In the genomic region with DNA sequence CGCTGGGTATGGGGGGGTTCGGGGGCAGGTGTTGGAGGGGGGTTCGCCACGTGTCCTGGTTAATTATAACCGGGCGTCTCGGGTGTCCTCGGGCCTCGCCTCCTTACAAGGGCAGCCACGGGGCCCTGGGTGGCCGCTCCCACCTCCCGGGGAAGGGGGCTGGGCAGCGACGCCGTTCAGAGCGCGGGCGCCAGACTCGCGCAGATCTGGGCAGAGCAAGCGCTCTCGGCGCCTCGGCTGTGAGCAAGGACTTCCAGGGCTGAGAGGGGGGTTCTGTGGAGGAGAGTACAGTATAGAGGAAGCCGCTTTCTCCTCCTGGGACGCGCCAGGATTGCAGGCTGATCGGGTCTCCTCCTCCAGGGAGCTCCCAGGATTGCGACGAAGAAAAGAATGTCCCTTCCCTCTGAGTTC, we compare ENCODE assay signal across 12 cellular contexts. TPM values are rescaled to one million over a fixed set of nuclear protein-coding genes. Genes with fewer than 3 reads are reported as not detected.
DNase-seq lines count a peak whose midpoint lies in the region; TF ChIP-seq lines count a peak whose summit lies in the region.
"Had no signal": no experiment of that assay in that cellular context is flagged by ENCODE, and none has a peak within 500 bp of the region (broad histone marks: within the 10 kb centered on the region; RNA-seq: fewer than 3 reads in every experiment).

No MANE protein-coding gene starts in this region.

- H3K4me2 ChIP-seq in OCI-LY3 (ENCODE audit: low read length) = peak overlapping the region; percentile 28; the same call in 1 of the 2 replicates
- H3K4me2 ChIP-seq in neural progenitor cell = peak overlapping the region; percentile 70

- H3K4me1 Mint-ChIP-seq in neural progenitor cell = peaks cover 27% of the 10 kb centered on the region
- H3K4me1 Mint-ChIP-seq: T-cell had no signal

- H3K4me3 Mint-ChIP-seq in neural progenitor cell = peak overlapping the region; percentile 30
- H3K4me3 Mint-ChIP-seq: T-cell had no signal

- H3K9me3 ChIP-seq in OCI-LY3 (ENCODE audit: insufficient read depth, low read length) (no peaks in the 10 kb centered on the region), cardiac muscle cell (ENCODE audit: low read depth) (no peaks in the 10 kb centered on the region), neural progenitor cell (ENCODE audit: low read depth) (no peaks in the 10 kb centered on the region)

- no peaks in the 10 kb centered on the region for H3K36me3 Mint-ChIP-seq in neural progenitor cell
- H3K36me3 Mint-ChIP-seq: T-cell had no signal

- no peaks in the 10 kb centered on the region for H3K79me2 ChIP-seq in OCI-LY3 (ENCODE audit: low read length)
- H3K79me2 ChIP-seq in neural progenitor cell (ENCODE audit: low read depth) = no peaks in the 10 kb centered on the region

- H3F3A ChIP-seq in neural progenitor cell (ENCODE audit: low read depth) = peaks cover 15% of the 10 kb centered on the region

- no peaks in the 10 kb centered on the region for H3K9me3 Mint-ChIP-seq in neural progenitor cell
- H3K9me3 Mint-ChIP-seq: T-cell had no signal

- H3K27ac Mint-ChIP-seq in neural progenitor cell = no peak overlapping the region

- H2AFZ ChIP-seq in OCI-LY3 (ENCODE audit: low read depth, low read length) = peak overlapping the region; percentile 49; the same call in 1 of the 2 replicates
- peak overlapping the region; percentile 78 for H2AFZ ChIP-seq in neural progenitor cell (replicated peaks)

- POLR2A ChIA-PET in BJ (lab: Charles Lee) = no interaction called here

- H3K4me3 ChIP-seq in BJ (ENCODE audit: low read depth, low read length) (peak overlapping the region; percentile 14; the same call in 1 of the 2 replicates), OCI-LY3 (ENCODE audit: low read length) (peak overlapping the region; percentile 10; the same call in 1 of the 2 replicates), cardiac muscle cell (peak overlapping the region; percentile 30), neural progenitor cell (peak overlapping the region; percentile 43)

- H3K36me3 ChIP-seq in BJ (ENCODE audit: control insufficient read depth, insufficient read depth, low read length) (no peaks in the 10 kb centered on the region), OCI-LY3 (replicated peaks; ENCODE audit: low read depth, low read length) (no peaks in the 10 kb centered on the region), cardiac muscle cell (peaks cover 5% of the 10 kb centered on the region), neural progenitor cell (no peaks in the 10 kb centered on the region)

- H3K9ac ChIP-seq in OCI-LY3 (ENCODE audit: low read length) (no peak overlapping the region), neural progenitor cell (no peak overlapping the region)

- CTCF ChIA-PET in BJ (lab: Yijun Ruan, JAX) = interaction anchor here (1.0 kb wide), 1 partner anchor 22 kb away, joined by 3 read pairs; no protein-coding TSS in a partner anchor

- H3K27ac ChIP-seq in OCI-LY3 (ENCODE audit: low read length) (no peak overlapping the region), cardiac muscle cell (peak overlapping the region; percentile 99), neural progenitor cell (no peak overlapping the region)

- H3K27me3 ChIP-seq in BJ (ENCODE audit: control insufficient read depth, insufficient read depth, low read length) (peaks cover 4% of the 10 kb centered on the region), OCI-LY3 (ENCODE audit: low read depth, low read length) (no peaks in the 10 kb centered on the region), cardiac muscle cell (no peaks in the 10 kb centered on the region), neural progenitor cell (peaks cover 28% of the 10 kb centered on the region)

- peaks cover 4% of the 10 kb centered on the region; the same call in 1 of the 2 replicates for H3K4me1 ChIP-seq in OCI-LY3 (ENCODE audit: low read length)
- H3K4me1 ChIP-seq in cardiac muscle cell (ENCODE audit: low read depth) = peaks cover 35% of the 10 kb centered on the region
- peaks cover 13% of the 10 kb centered on the region for H3K4me1 ChIP-seq in neural progenitor cell

- DNase-seq in BJ (ENCODE audit: low read depth) = no peak
- DNase-seq in cardiac muscle cell (ENCODE audit: low read depth in 1 of 2, low spot score in 1 of 2) = peak in 1 of 2 donors; percentile 92
- DNase-seq in neural progenitor cell (ENCODE audit: low spot score) = peak; percentile 56
- no peak for DNase-seq in effector CD4-positive, alpha-beta T cell
- no peak for DNase-seq in activated gamma-delta T cell treated with Interleukin-2 at 50 U/mL for 16 hours
- no peak for DNase-seq in A172 (ENCODE audit: low spot score)
- DNase-seq in foreskin melanocyte = no peak
- DNase-seq: activated CD8-positive, alpha-beta memory T cell treated with anti-CD3 and anti-CD28 coated beads, Interleukin-2, amount 50 U/mL, for 4 hours; DMS79; T-cell had no signal

- no peaks in the 10 kb centered on the region for H4K20me1 ChIP-seq in OCI-LY3 (ENCODE audit: insufficient read depth, low read length)
- no peaks in the 10 kb centered on the region for H4K20me1 ChIP-seq in neural progenitor cell (ENCODE audit: low read depth)

- no peak for TF ChIP-seq CTCF in BJ (IDR thresholded peaks at IDR 0.05; ENCODE audit: insufficient read depth, low read depth, low read length)
- no peak for TF ChIP-seq CTCF in OCI-LY3 (IDR thresholded peaks at IDR 0.05; ENCODE audit: low read depth, low read length)
- no peak for TF ChIP-seq CTCF in cardiac muscle cell (IDR thresholded peaks at IDR 0.05; ENCODE audit: low read depth, low read length)
- no peak for TF ChIP-seq CTCF in neural progenitor cell (IDR thresholded peaks at IDR 0.05)

- H3K27me3 Mint-ChIP-seq in neural progenitor cell (ENCODE audit: insufficient read depth, low read depth) = peaks cover 12% of the 10 kb centered on the region

RNA-seq across cellular contexts. Expression of gene CKM, which starts 1.0 kb away (rescaled TPM):
- polyA plus RNA-seq in BJ (2011; rRNA removed) = not detected in 2 replicates
- not detected in 2 replicates for polyA minus RNA-seq in BJ (2011; rRNA and poly(A)+ RNA removed)
- total RNA-seq in cardiac muscle cell = 406 and 481 TPM in 2 replicates
- 441 and 529 TPM in 2 replicates for polyA plus RNA-seq in cardiac muscle cell
- not detected in 2 replicates for total RNA-seq in neural progenitor cell (ENCODE audit: low replicate concordance)
- total RNA-seq in A172 (2014; rRNA removed; shearing (Covaris generic)) = not detected in 2 replicates
- total RNA-seq: pulmonary artery endothelial cell, T-cell had no signal

RNA-seq across cellular contexts. Expression of gene KLC3, which starts 16.9 kb away (rescaled TPM):
- polyA plus RNA-seq in BJ (2011; rRNA removed) (0.09 TPM in 1 of 2 replicates, not detected in the other), cardiac muscle cell (1.8 and 3.7 TPM in 2 replicates)
- 0.19 TPM in 1 of 2 replicates, not detected in the other for polyA minus RNA-seq in BJ (2011; rRNA and poly(A)+ RNA removed)
- total RNA-seq in cardiac muscle cell (2.4 and 4.0 TPM in 2 replicates), neural progenitor cell (ENCODE audit: low replicate concordance) (0.50 TPM in 1 of 2 replicates, not detected in the other)
- total RNA-seq in A172 (2014; rRNA removed; shearing (Covaris generic)) = not detected in 2 replicates

RNA-seq across cellular contexts. Expression of gene ERCC2, which starts 46.7 kb away (rescaled TPM):
- polyA plus RNA-seq in BJ (2011; rRNA removed) (63.7 and 94.6 TPM in 2 replicates), cardiac muscle cell (19.2 and 28.2 TPM in 2 replicates)
- polyA minus RNA-seq in BJ (2011; rRNA and poly(A)+ RNA removed) = 48.9 and 49.9 TPM in 2 replicates
- total RNA-seq in cardiac muscle cell (45.4 and 69.1 TPM in 2 replicates), neural progenitor cell (ENCODE audit: low replicate concordance) (31.0 and 71.6 TPM in 2 replicates)
- 19.5 and 23.1 TPM in 2 replicates for total RNA-seq in A172 (2014; rRNA removed; shearing (Covaris generic))

Comparison
In these comparisons a context has a peak if more than half of its experiments do, and no peak if none do; other contexts are left out.
1. RNA of gene CKM, which starts 1.0 kb away (total RNA-seq): 406 to 481 TPM in cardiac muscle cell; not detected in neural progenitor cell and not detected in A172; every median in the first group is over 100 times any median in the second.
2. Peak in every context shown above with its lines, with median percentiles within 50 percentile points of each other: H3K4me3 ChIP-seq.